In the genomic region with DNA sequence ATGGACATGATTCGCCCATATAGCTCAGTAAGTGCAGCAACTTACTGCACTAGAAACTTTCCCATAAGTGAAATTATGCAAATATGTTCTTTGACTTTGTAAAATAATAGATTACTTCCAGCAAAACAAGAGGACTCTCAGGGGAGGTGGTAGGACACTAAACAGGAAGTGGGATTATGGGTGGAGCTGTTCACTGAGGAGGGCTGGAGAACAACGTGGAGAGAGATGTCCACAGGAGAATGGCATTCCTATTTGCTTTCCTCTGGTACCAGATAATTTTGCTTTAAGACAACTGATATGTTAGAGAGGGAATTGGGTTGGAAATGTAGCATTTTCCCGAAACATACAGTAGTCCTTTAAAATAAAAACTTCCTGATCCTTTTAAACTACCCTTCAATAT, we compare ENCODE assay signal across 20 cellular contexts. TPM values are rescaled to one million over a fixed set of nuclear protein-coding genes. Genes with fewer than 3 reads are reported as not detected.
DNase-seq lines count a peak whose midpoint lies in the region; FAIRE-seq and TF ChIP-seq lines count a peak whose summit lies in the region.
"Had no signal": no experiment of that assay in that cellular context is flagged by ENCODE, and none has a peak within 500 bp of the region (broad histone marks: within the 10 kb centered on the region; RNA-seq: fewer than 3 reads in every experiment).

No MANE protein-coding gene starts in this region.

- no peak overlapping the region for H3K27ac ChIP-seq in PC-9
- H3K27ac ChIP-seq: BLaER1 treated with 17β-estradiol and CSF1 and Interleukin-3, amounts not matched to agents 10 nM and 100 nM; GM23248; HL-60 had no signal

- CTCF ChIA-PET in PC-9 (lab: Charles Lee): no interaction called here

- no peak for FAIRE-seq in GM12891 (lab: Jason Lieb, UNC)
- FAIRE-seq: A204.1, GM12892 had no signal

- intact Hi-C loops in PC-9 (cut with micrococcal nuclease; ENCODE audit: unreplicated experiment): no loop called here

- no peaks in the 10 kb centered on the region for H3K27me3 ChIP-seq in PC-9 (ENCODE audit: insufficient read depth, low read depth)

- no peak overlapping the region for H2AFZ ChIP-seq in PC-9
- H2AFZ ChIP-seq: GM23248 had no signal

- H3K4me1 Mint-ChIP-seq in mesothelial cell of epicardium (peaks cover 41% of the 10 kb centered on the region), type B pancreatic cell (ENCODE audit: unreplicated experiment) (peaks cover 18% of the 10 kb centered on the region)

- H3K4me3 Mint-ChIP-seq in mesothelial cell of epicardium (no peak overlapping the region), type B pancreatic cell (peak overlapping the region; percentile 7)
- H3K4me3 Mint-ChIP-seq: CD8-positive, alpha-beta T cell had no signal

- H3K79me2 ChIP-seq in PC-9 (ENCODE audit: low read depth): peaks cover 69% of the 10 kb centered on the region

- H3F3A ChIP-seq in PC-9 (ENCODE audit: insufficient read depth, low read depth): peaks cover 7% of the 10 kb centered on the region; the same call in 1 of the 2 replicates

- H3K27ac Mint-ChIP-seq in mesothelial cell of epicardium: peak overlapping the region; percentile 94
- no peak overlapping the region for H3K27ac Mint-ChIP-seq in type B pancreatic cell
- H3K27ac Mint-ChIP-seq: CD8-positive, alpha-beta T cell had no signal

- DNase-seq in GM12891 (ENCODE audit: insufficient read length, low spot score): no peak
- no peak for DNase-seq in PC-9
- DNase-seq in mesothelial cell of epicardium (ENCODE audit: low spot score in 2 of 2, unreplicated experiment in 2 of 2): no peak
- DNase-seq in type B pancreatic cell (ENCODE audit: extremely low spot score, unreplicated experiment): no peak
- DNase-seq in AG20443 (ENCODE audit: low spot score): no peak
- no peak for DNase-seq in NOMO-1 treated with DMSO at 0.1 percent for 48 hours (lab: John Stamatoyannopoulos, UW; ENCODE audit: unreplicated experiment)
- DNase-seq in GM19240 (ENCODE audit: insufficient read length, low spot score): no peak
- DNase-seq: Calu3; CD8-positive, alpha-beta T cell; DMS79 treated with DMSO at 0.1 percent for 48 hours; EL; GM23248; IMR-90; Karpas-422; KBM-7 had no signal

- H3K27me3 Mint-ChIP-seq in mesothelial cell of epicardium (ENCODE audit: low read depth) (no peaks in the 10 kb centered on the region), type B pancreatic cell (no peaks in the 10 kb centered on the region)

- H4K20me1 ChIP-seq in PC-9 (ENCODE audit: insufficient read depth): no peaks in the 10 kb centered on the region
- H4K20me1 ChIP-seq: BLaER1 treated with 17β-estradiol and CSF1 and Interleukin-3, amounts not matched to agents 10 nM and 100 nM had no signal

- H3K36me3 Mint-ChIP-seq in mesothelial cell of epicardium (peaks cover 26% of the 10 kb centered on the region), type B pancreatic cell (peaks cover 24% of the 10 kb centered on the region)
- H3K36me3 Mint-ChIP-seq: CD8-positive, alpha-beta T cell had no signal

- POLR2A ChIA-PET in PC-9 (lab: Charles Lee; ENCODE audit: unreplicated experiment): interaction anchor here (0.7 kb wide), 1 partner anchor 183 kb away, joined by 4 read pairs; no protein-coding TSS in a partner anchor

- no peak for TF ChIP-seq POLR2A in GM12891 (IDR thresholded peaks at IDR 0.05; ENCODE audit: low read depth, low read length)

- peaks cover 27% of the 10 kb centered on the region for H3K4me1 ChIP-seq in PC-9 (replicated peaks; ENCODE audit: insufficient read depth)

- no peaks in the 10 kb centered on the region for H3K9me3 ChIP-seq in PC-9 (ENCODE audit: insufficient read depth, low read depth)
- H3K9me3 ChIP-seq: HAP-1 had no signal

- 0 out of 2 replicates have a peak overlapping the region, but pooled peaks have one; percentile 86 for H3K4me2 ChIP-seq in PC-9
- H3K4me2 ChIP-seq: BLaER1 treated with 17β-estradiol and CSF1 and Interleukin-3, amounts not matched to agents 10 nM and 100 nM had no signal

- BruUV-seq in PC-9 (replicated peaks; lab: Mats Ljungman, UMichigan): no TSS peak

- no peak for TF ChIP-seq CTCF in PC-9 (conservative IDR thresholded peaks at IDR 0.05)
- no peak for TF ChIP-seq CTCF in mesothelial cell of epicardium (IDR thresholded peaks at IDR 0.05; ENCODE audit: unreplicated experiment)
- no peak for TF ChIP-seq CTCF in type B pancreatic cell (conservative IDR thresholded peaks at IDR 0.05)

- no peaks in the 10 kb centered on the region for H3K9me2 ChIP-seq in PC-9 (ENCODE audit: insufficient read depth)

- H3K9me3 Mint-ChIP-seq in mesothelial cell of epicardium (peaks cover 13% of the 10 kb centered on the region), type B pancreatic cell (no peaks in the 10 kb centered on the region)
- H3K9me3 Mint-ChIP-seq: CD8-positive, alpha-beta T cell had no signal

- no peak overlapping the region for H3K4me3 ChIP-seq in PC-9
- H3K4me3 ChIP-seq: BLaER1 treated with 17β-estradiol and CSF1 and Interleukin-3, amounts not matched to agents 10 nM and 100 nM; GM23248; HAP-1 had no signal

- peaks cover 24% of the 10 kb centered on the region for H3K36me3 ChIP-seq in PC-9 (ENCODE audit: low read depth)
- H3K36me3 ChIP-seq: BLaER1 treated with 17β-estradiol and CSF1 and Interleukin-3, amounts not matched to agents 10 nM and 100 nM; HAP-1 had no signal

TF ChIP-seq in GM12891, 5 proteins besides CTCF, POLR2A, EP300 and RAD21:
- TF ChIP-seq SPI1 (IDR thresholded peaks at IDR 0.05; ENCODE audit: low read depth, low read length): 0 out of 2 replicates have a peak, but pooled peaks have one; percentile 14
- no peak for TF ChIP-seq TAF1 (IDR thresholded peaks at IDR 0.05; ENCODE audit: low read depth, low read length)

RNA-seq across cellular contexts. Expression of a gene that starts 3.7 kb away (rescaled TPM):
- polyA plus RNA-seq in GM12891 (2012; ENCODE audit: low read depth, missing spikeins): 0.08 TPM
- total RNA-seq in PC-9 (2021) (184 and 203 TPM in 2 replicates), mesothelial cell of epicardium (200 to 212 TPM (median 209 TPM) in 3 replicates), type B pancreatic cell (ENCODE audit: low replicate concordance) (80.4 and 142 TPM in 2 replicates)
- total RNA-seq: CD8-positive, alpha-beta T cell had no signal
